8 cellular contexts compared by ENCODE assay signal in the genomic region with DNA sequence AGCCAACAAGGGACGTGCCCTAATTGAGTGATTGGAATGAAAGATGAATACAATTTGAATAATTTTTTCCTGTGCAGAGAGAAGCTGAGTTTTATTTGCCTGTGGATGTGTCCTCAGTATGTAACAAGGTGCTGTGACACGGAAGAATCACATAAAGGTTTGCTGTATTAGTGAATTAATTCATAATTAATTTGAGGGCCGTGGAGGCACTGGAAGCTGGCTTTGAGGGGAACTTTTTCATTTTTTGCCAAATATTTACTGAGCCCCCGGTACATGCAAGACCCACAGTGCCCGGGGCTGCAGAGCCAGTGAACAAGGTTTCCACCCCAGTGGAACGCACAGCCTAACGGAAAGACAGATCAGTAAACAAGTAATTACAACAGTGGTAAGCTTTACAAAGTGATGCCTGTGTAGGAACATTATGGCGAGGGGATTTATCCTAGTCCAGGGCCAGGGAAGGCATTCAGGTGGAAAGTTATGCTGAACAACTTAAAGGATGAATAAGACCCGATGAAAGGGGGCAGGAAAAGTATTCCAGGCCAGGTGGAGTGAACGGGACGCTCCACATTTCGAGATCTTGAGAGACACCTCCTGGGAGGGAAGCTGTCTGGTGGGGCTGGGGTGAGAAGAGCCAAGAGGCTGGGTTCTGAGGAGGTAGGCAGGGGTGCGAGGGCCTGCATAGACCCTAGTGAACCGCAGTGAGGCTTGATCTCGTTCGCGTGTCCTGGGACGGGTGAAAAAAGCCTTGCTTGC. TPM values are rescaled to one million over a fixed set of nuclear protein-coding genes. Genes with fewer than 3 reads are reported as not detected.
DNase-seq lines count a peak whose midpoint lies in the region; ATAC-seq lines count a peak whose summit lies in the region.

No MANE protein-coding gene starts in this region.

- H3K4me3 Mint-ChIP-seq in T-helper 2 cell treated with Interferon-gamma antibody and Interleukin-4, amounts not matched to agents 5 μg/mL and 100 μg/mL, for 36 hours = peak overlapping the region; percentile 84

- H3K9me3 ChIP-seq in iPS-20b (ENCODE audit: insufficient read depth, low read depth, low read length) (no peaks in the 10 kb centered on the region), stomach smooth muscle (ENCODE audit: control insufficient read depth in 2 of 2, low read length in 2 of 2) (no peaks in the 10 kb centered on the region)

- no peak overlapping the region for H3K27ac ChIP-seq in iPS-20b (ENCODE audit: low read length)
- peak overlapping the region; percentile 80 for H3K27ac ChIP-seq in stomach smooth muscle (ENCODE audit: low read length)

- H3K9me3 Mint-ChIP-seq in T-helper 2 cell treated with Interferon-gamma antibody and Interleukin-4, amounts not matched to agents 5 μg/mL and 100 μg/mL, for 36 hours = no peaks in the 10 kb centered on the region
- no peaks in the 10 kb centered on the region for H3K9me3 Mint-ChIP-seq in activated naive CD4-positive, alpha-beta T cell treated with anti-CD3 and anti-CD28 coated beads, Interleukin-2, amount 50 U/mL, for 72 hours

- peaks cover 12% of the 10 kb centered on the region for H3K36me3 Mint-ChIP-seq in T-helper 2 cell treated with Interferon-gamma antibody and Interleukin-4, amounts not matched to agents 5 μg/mL and 100 μg/mL, for 36 hours (ENCODE audit: low read depth)
- peaks cover 23 to 30% of the 10 kb centered on the region in 2 donors for H3K36me3 Mint-ChIP-seq in activated naive CD4-positive, alpha-beta T cell treated with anti-CD3 and anti-CD28 coated beads, Interleukin-2, amount 50 U/mL, for 72 hours

- H3K4me1 Mint-ChIP-seq in T-helper 2 cell treated with Interferon-gamma antibody and Interleukin-4, amounts not matched to agents 5 μg/mL and 100 μg/mL, for 36 hours (ENCODE audit: low read depth) = peaks cover 39% of the 10 kb centered on the region

- H3K36me3 ChIP-seq in iPS-20b (ENCODE audit: insufficient read depth, low read depth, low read length) (peaks cover 21% of the 10 kb centered on the region), stomach smooth muscle (ENCODE audit: control insufficient read depth in 2 of 2, insufficient read depth in 2 of 2, low read length in 2 of 2) (no peaks in the 10 kb centered on the region)

- no peak for DNase-seq in T-helper 2 cell treated with Interferon-gamma antibody and Interleukin-4, amounts not matched to agents 5 μg/mL and 100 μg/mL, for 36 hours (ENCODE audit: low spot score)
- no peak for DNase-seq in T-helper 2 cell
- DNase-seq in activated naive CD4-positive, alpha-beta T cell treated with anti-CD3 and anti-CD28 coated beads, Interleukin-2, amount 50 U/mL, for 72 hours (ENCODE audit: low spot score in 2 of 2) = no peak
- no peak for DNase-seq in SKM-1 (lab: John Stamatoyannopoulos, UW; ENCODE audit: unreplicated experiment)

- no peaks in the 10 kb centered on the region for H3K27me3 Mint-ChIP-seq in T-helper 2 cell treated with Interferon-gamma antibody and Interleukin-4, amounts not matched to agents 5 μg/mL and 100 μg/mL, for 36 hours (ENCODE audit: low read depth)

- peaks cover 25% of the 10 kb centered on the region for H3K27me3 ChIP-seq in iPS-20b (ENCODE audit: insufficient read depth, low read length)
- H3K27me3 ChIP-seq in stomach smooth muscle (ENCODE audit: control insufficient read depth in 1 of 2, insufficient read depth in 2 of 2, low read length in 2 of 2) = no peaks in the 10 kb centered on the region

- H3K4me3 ChIP-seq in iPS-20b (ENCODE audit: low read length) = peak overlapping the region; percentile 80
- peak overlapping the region; percentile 71 to 74 for H3K4me3 ChIP-seq in stomach smooth muscle (ENCODE audit: low read length in 2 of 2)

- peak overlapping the region; percentile 73; the same call in 1 of the 2 replicates for H3K9ac ChIP-seq in iPS-20b (ENCODE audit: low read depth, low read length)
- peak overlapping the region; percentile 75 to 81 for H3K9ac ChIP-seq in stomach smooth muscle (ENCODE audit: low read length in 2 of 2)

- no peak for ATAC-seq in activated naive CD4-positive, alpha-beta T cell treated with anti-CD3 and anti-CD28 coated beads, Interleukin-2, amount 50 U/mL, for 72 hours
- no peak for ATAC-seq in GM21576 (IDR thresholded peaks at IDR 0.05; ENCODE audit: unreplicated experiment)
- ATAC-seq in HG02798 (IDR thresholded peaks at IDR 0.05; ENCODE audit: poor library complexity, unreplicated experiment) = no peak

- H3K27ac Mint-ChIP-seq in T-helper 2 cell treated with Interferon-gamma antibody and Interleukin-4, amounts not matched to agents 5 μg/mL and 100 μg/mL, for 36 hours = peak overlapping the region; percentile 77
- peak overlapping the region; percentile 69 to 97 for H3K27ac Mint-ChIP-seq in activated naive CD4-positive, alpha-beta T cell treated with anti-CD3 and anti-CD28 coated beads, Interleukin-2, amount 50 U/mL, for 72 hours

- H3K4me1 ChIP-seq in iPS-20b (ENCODE audit: insufficient read depth, low read length) = peaks cover 35% of the 10 kb centered on the region
- H3K4me1 ChIP-seq in stomach smooth muscle (ENCODE audit: control insufficient read depth, insufficient read depth, low read length) = peaks cover 18% of the 10 kb centered on the region

RNA-seq across cellular contexts. Expression of a gene that starts 0.8 kb away (rescaled TPM):
- total RNA-seq in activated naive CD4-positive, alpha-beta T cell treated with anti-CD3 and anti-CD28 coated beads, Interleukin-2, amount 50 U/mL, for 72 hours = 100 to 1,000 TPM; 113 to 132 TPM
